In genomic region chr1:22711591-22712501, GRCh38 we compare ENCODE assay signal across 9 cellular contexts. TPM values are rescaled to one million over a fixed set of nuclear protein-coding genes. Genes with fewer than 3 reads are reported as not detected.
DNase-seq lines count a peak whose midpoint lies in the region; ATAC-seq and TF ChIP-seq lines count a peak whose summit lies in the region.
"Had no signal": no experiment of that assay in that cellular context is flagged by ENCODE, and none has a peak within 500 bp of the region (broad histone marks: within the 10 kb centered on the region; RNA-seq: fewer than 3 reads in every experiment).

No MANE protein-coding gene starts in this region.

- peaks cover 4 to 11% of the 10 kb centered on the region in 2 donors for H3K27me3 ChIP-seq in breast epithelium

- H3K36me3 ChIP-seq in breast epithelium = no peaks in the 10 kb centered on the region

- peak overlapping the region; percentile 48 to 73 (median 51) for H3K4me3 ChIP-seq in breast epithelium

- H3K9me3 Mint-ChIP-seq in mesothelial cell of epicardium = no peaks in the 10 kb centered on the region

- no peaks in the 10 kb centered on the region for H3K9me3 ChIP-seq in breast epithelium

- intact Hi-C loops in breast epithelium (cut with DNase I; ENCODE audit: low total_unique reads) = no loop called here

- peaks cover 0 to 7% of the 10 kb centered on the region in 2 donors for H3K4me1 ChIP-seq in breast epithelium

- H3K36me3 Mint-ChIP-seq in mesothelial cell of epicardium = no peaks in the 10 kb centered on the region

- no peaks in the 10 kb centered on the region for H3K27me3 Mint-ChIP-seq in mesothelial cell of epicardium (ENCODE audit: low read depth)

- H3K27ac ChIP-seq in breast epithelium = no peak overlapping the region

- TF ChIP-seq CTCF in breast epithelium (IDR thresholded peaks at IDR 0.05) = no peak
- no peak for TF ChIP-seq CTCF in mesothelial cell of epicardium (IDR thresholded peaks at IDR 0.05; ENCODE audit: unreplicated experiment)

- peak overlapping the region; percentile 73 for H3K27ac Mint-ChIP-seq in mesothelial cell of epicardium

- no peak for TF ChIP-seq POLR2A in breast epithelium (IDR thresholded peaks at IDR 0.05)

- peak overlapping the region; percentile 83 for H3K4me3 Mint-ChIP-seq in mesothelial cell of epicardium

- peaks cover 60% of the 10 kb centered on the region for H3K4me1 Mint-ChIP-seq in mesothelial cell of epicardium

- DNase-seq in AG20443 (ENCODE audit: low spot score) = peak; percentile 42
- DNase-seq in HPDE6-E6E7 (ENCODE audit: extremely low spot score) = peak; percentile 28
- DNase-seq in breast epithelium (ENCODE audit: low spot score in 2 of 2) = no peak
- DNase-seq in mesothelial cell of epicardium (ENCODE audit: low spot score in 2 of 2, unreplicated experiment in 2 of 2) = no peak
- no peak for DNase-seq in NCI-H2227 (lab: John Stamatoyannopoulos, UW; ENCODE audit: unreplicated experiment)
- DNase-seq in activated gamma-delta T cell (lab: John Stamatoyannopoulos, UW) = no peak
- DNase-seq in DMS153 (lab: John Stamatoyannopoulos, UW) = no peak

- no peak for ATAC-seq in HG03342 (IDR thresholded peaks at IDR 0.05; ENCODE audit: unreplicated experiment)

RNA-seq across cellular contexts. Expression of gene EPHB2, which starts 1.2 kb away (rescaled TPM):
- total RNA-seq in breast epithelium = 1 to 10 TPM; 1.3 to 4.6 (median 1.5) TPM
- 125 to 133 TPM (median 130 TPM) in 3 replicates for total RNA-seq in mesothelial cell of epicardium

RNA-seq across cellular contexts. Expression of gene C1QB, which starts 58.8 kb away (rescaled TPM):
- total RNA-seq in breast epithelium (100 to 1,000 TPM; 172 to 706 (median 330) TPM), mesothelial cell of epicardium (not detected in 3 replicates)
- total RNA-seq: glomerular endothelial cell had no signal

Comparison
In these comparisons a context has a peak if more than half of its experiments do, and no peak if none do; other contexts are left out.
1. DNase-seq: peak in AG20443 (single experiment) and HPDE6-E6E7 (single experiment); none in breast epithelium (0 of 2), mesothelial cell of epicardium (0 of 2), NCI-H2227 (single experiment), activated gamma-delta T cell (single experiment) and DMS153 (single experiment).
2. RNA of gene EPHB2, which starts 1.2 kb away (total RNA-seq): 125 to 133 TPM in mesothelial cell of epicardium; 1.3 to 4.6 TPM in breast epithelium; every median in the first group is over 10 times any median in the second.
3. RNA of gene C1QB, which starts 58.8 kb away (total RNA-seq): 172 to 706 TPM in breast epithelium; not detected in mesothelial cell of epicardium; every median in the first group is over 100 times any median in the second.